ENCODE assay signal across 25 cellular contexts in genomic region chr17:82690786-82691489, GRCh38. TPM values are rescaled to one million over a fixed set of nuclear protein-coding genes. Genes with fewer than 3 reads are reported as not detected.
DNase-seq lines count a peak whose midpoint lies in the region; ATAC-seq and TF ChIP-seq lines count a peak whose summit lies in the region.
"Had no signal": no experiment of that assay in that cellular context is flagged by ENCODE, and none has a peak within 500 bp of the region (broad histone marks: within the 10 kb centered on the region; RNA-seq: fewer than 3 reads in every experiment).

No MANE protein-coding gene starts in this region.

- peaks cover 0 to 10% (median 0%) of the 10 kb centered on the region in 11 experiments; a peak in 2 of 22 replicates for H4K20me1 ChIP-seq in BLaER1 treated with 17β-estradiol and CSF1 and Interleukin-3, amounts not matched to agents 10 nM and 100 nM

- H3K27me3 ChIP-seq in BLaER1 treated with 17β-estradiol and CSF1 and Interleukin-3, amounts not matched to agents 10 nM and 100 nM: peaks cover 2 to 14% (median 9%) of the 10 kb centered on the region in 11 experiments
- H3K27me3 ChIP-seq in endodermal cell (ENCODE audit: control insufficient read depth, insufficient read depth, low read length, poor library complexity, severe bottlenecking) (peaks cover 7% of the 10 kb centered on the region), trophoblast cell (ENCODE audit: insufficient read depth, low read length) (peaks cover under 1% of the 10 kb centered on the region)
- H3K27me3 ChIP-seq: adrenal gland, esophagus squamous epithelium, spleen had no signal

- H3K14ac ChIP-seq in trophoblast cell (ENCODE audit: low read length): no peak overlapping the region

- H3K4me1 Mint-ChIP-seq in endodermal cell: no peaks in the 10 kb centered on the region
- H3K4me1 Mint-ChIP-seq: activated B cell treated with CpG ODN at 0.5 μM for 24 hours, CD14-positive monocyte had no signal

- intact Hi-C loops in left colon (cut with DNase I, micrococcal nuclease): no loop called here

- no peak overlapping the region; a peak in 1 of 22 replicates for H3K27ac ChIP-seq in BLaER1 treated with 17β-estradiol and CSF1 and Interleukin-3, amounts not matched to agents 10 nM and 100 nM
- H3K27ac ChIP-seq in RWPE1 (peak overlapping the region; percentile 6; the same call in 1 of the 2 replicates), endodermal cell (ENCODE audit: low read depth, low read length) (no peak overlapping the region), trophoblast cell (ENCODE audit: low read depth, low read length) (no peak overlapping the region)
- H3K27ac ChIP-seq: adrenal gland, esophagus squamous epithelium, spleen had no signal

- no peak overlapping the region for H2BK12ac ChIP-seq in trophoblast cell (ENCODE audit: low read length)

- no peak overlapping the region for H2BK5ac ChIP-seq in trophoblast cell (ENCODE audit: low read depth, low read length, poor library complexity)

- H2AK5ac ChIP-seq in trophoblast cell (ENCODE audit: low read length): no peak overlapping the region

- peaks cover 16% of the 10 kb centered on the region for H3K9me3 Mint-ChIP-seq in endodermal cell

- H3K4ac ChIP-seq in trophoblast cell (ENCODE audit: low read depth, low read length): no peak overlapping the region

- H3K4me1 ChIP-seq in BLaER1 treated with 17β-estradiol and CSF1 and Interleukin-3, amounts not matched to agents 10 nM and 100 nM: peaks cover 12 to 45% (median 34%) of the 10 kb centered on the region in 10 experiments
- H3K4me1 ChIP-seq in endodermal cell (ENCODE audit: control insufficient read depth, insufficient read depth, low read length): no peaks in the 10 kb centered on the region
- no peaks in the 10 kb centered on the region for H3K4me1 ChIP-seq in trophoblast cell (ENCODE audit: control insufficient read depth in 1 of 2, insufficient read depth in 2 of 2, low read length in 2 of 2)
- H3K4me1 ChIP-seq: esophagus squamous epithelium, spleen had no signal

- H3K4me3 ChIP-seq in BLaER1 treated with 17β-estradiol and CSF1 and Interleukin-3, amounts not matched to agents 10 nM and 100 nM: peak overlapping the region in 1 of 10 experiments; percentile 1; a peak in 1 of 20 replicates
- H3K4me3 ChIP-seq in endodermal cell (ENCODE audit: low read length) (no peak overlapping the region), trophoblast cell (ENCODE audit: low read depth, low read length) (no peak overlapping the region)
- H3K4me3 ChIP-seq: adrenal gland, esophagus squamous epithelium, spleen had no signal

- no peak overlapping the region for H2BK120ac ChIP-seq in trophoblast cell (ENCODE audit: insufficient read depth, low read length, poor library complexity)

- 85 to 91% methylated on average over 8 to 16 of the region's 18 CpGs for WGBS in endodermal cell (ENCODE audit: insufficient coverage in 1 of 2, insufficient read length in 1 of 2), 2 experiments
- no CpG with 5 or more reads among the region's 18 CpGs for WGBS in trophoblast cell (ENCODE audit: extremely low coverage, insufficient coverage, insufficient read length)

- H4K8ac ChIP-seq in trophoblast cell (ENCODE audit: low read depth, low read length): no peak overlapping the region

- peaks cover 26 to 30% (median 28%) of the 10 kb centered on the region in 11 experiments for H3K9me3 ChIP-seq in BLaER1 treated with 17β-estradiol and CSF1 and Interleukin-3, amounts not matched to agents 10 nM and 100 nM (replicated peaks in 1 of 11)
- H3K9me3 ChIP-seq in endodermal cell (ENCODE audit: control insufficient read depth, low read length) (peaks cover 10% of the 10 kb centered on the region), trophoblast cell (ENCODE audit: insufficient read depth, low read depth, low read length) (peaks cover 4% of the 10 kb centered on the region)
- H3K9me3 ChIP-seq: SK-N-SH had no signal

- peak overlapping the region in 8 of 11 experiments; percentile 22 to 41 (median 36); a peak in 8 of 22 replicates for H3K9ac ChIP-seq in BLaER1 treated with 17β-estradiol and CSF1 and Interleukin-3, amounts not matched to agents 10 nM and 100 nM
- H3K9ac ChIP-seq in endodermal cell (ENCODE audit: extremely low read depth, low read length, poor library complexity, severe bottlenecking) (no peak overlapping the region), trophoblast cell (ENCODE audit: low read length) (no peak overlapping the region)
- H3K9ac ChIP-seq: SK-N-SH had no signal

- ATAC-seq in left colon: no peak
- ATAC-seq: left lobe of liver had no signal

- H3K79me2 ChIP-seq in trophoblast cell (ENCODE audit: control insufficient read depth, insufficient read depth, low read length, poor library complexity): no peaks in the 10 kb centered on the region

- H3K23ac ChIP-seq in trophoblast cell (ENCODE audit: low read length): no peak overlapping the region

- POLR2A ChIA-PET in RWPE1 (lab: Yijun Ruan, JAX; ENCODE audit: low non-redundant PET): no interaction called here

- no peak overlapping the region for H2AFZ ChIP-seq in trophoblast cell (ENCODE audit: insufficient read depth, low read length, poor library complexity)

- TF ChIP-seq CTCF in RWPE1 (conservative IDR thresholded peaks at IDR 0.05; ENCODE audit: low read depth) (no peak), endodermal cell (conservative IDR thresholded peaks at IDR 0.05) (no peak)

- H3K36me3 ChIP-seq in BLaER1 treated with 17β-estradiol and CSF1 and Interleukin-3, amounts not matched to agents 10 nM and 100 nM: peaks cover 0 to 25% (median 11%) of the 10 kb centered on the region in 11 experiments; a peak in 12 of 22 replicates
- no peaks in the 10 kb centered on the region for H3K36me3 ChIP-seq in endodermal cell (ENCODE audit: control insufficient read depth, insufficient read depth, low read length)
- H3K36me3 ChIP-seq in trophoblast cell (ENCODE audit: control insufficient read depth in 1 of 2, insufficient read depth in 2 of 2, low read length in 2 of 2): no peaks in the 10 kb centered on the region
- H3K36me3 ChIP-seq: adrenal gland, spleen had no signal

- H3K4me3 Mint-ChIP-seq in endodermal cell: no peak overlapping the region
- H3K4me3 Mint-ChIP-seq: activated B cell treated with CpG ODN at 0.5 μM for 24 hours; CD14-positive monocyte; central memory CD8-positive, alpha-beta T cell; mesothelial cell of epicardium; T-helper 2 cell treated with Interferon-gamma antibody and Interleukin-4, amounts not matched to agents 5 μg/mL and 100 μg/mL, for 36 hours had no signal

- CTCF ChIA-PET in RWPE1 (lab: Yijun Ruan, JAX): interaction anchor here (0.6 kb wide), 1 partner anchor 57 kb away, joined by 5 read pairs; no protein-coding TSS in a partner anchor

- no peaks in the 10 kb centered on the region for H3K79me1 ChIP-seq in trophoblast cell (ENCODE audit: low read length)

- no peak for DNase-seq in RWPE1 (ENCODE audit: low spot score)
- peak; percentile 95 for DNase-seq in globus pallidus (ENCODE audit: low spot score)
- DNase-seq in pons (ENCODE audit: low spot score): peak; percentile 96
- DNase-seq in endodermal cell: no peak
- DNase-seq in NCI-H146 treated with DMSO at 0.1 percent for 48 hours (lab: John Stamatoyannopoulos, UW; ENCODE audit: unreplicated experiment): no peak
- no peak for DNase-seq in left colon
- DNase-seq in trophoblast cell: no peak
- DNase-seq: activated B cell treated with CpG ODN at 0.5 μM for 24 hours; activated CD4-positive, alpha-beta T cell treated with anti-CD3 and anti-CD28 coated beads, Interleukin-2, amount 50 U/mL, for 48 hours; activated gamma-delta T cell treated with Interleukin-2 at 50 U/mL for 16 hours; activated T-cell treated with anti-CD3 and anti-CD28 coated beads for 4 hours; adrenal gland; effector CD8-positive, alpha-beta T cell; esophagus squamous epithelium; NCI-H187 treated with DMSO at 0.1 percent for 48 hours; retina; SK-N-SH; spleen; stimulated activated CD4-positive, alpha-beta T cell treated with anti-CD3 and anti-CD28 coated beads, Interleukin-4, amount 100 ng/mL, for 4 hours had no signal

- peaks cover 9% of the 10 kb centered on the region for H3K36me3 Mint-ChIP-seq in endodermal cell (ENCODE audit: low read depth)

- H3K4me2 ChIP-seq in BLaER1 treated with 17β-estradiol and CSF1 and Interleukin-3, amounts not matched to agents 10 nM and 100 nM: peak overlapping the region; percentile 60 to 94 (median 86)
- H3K4me2 ChIP-seq in trophoblast cell (ENCODE audit: low read length): no peak overlapping the region
- H3K4me2 ChIP-seq: SK-N-SH had no signal

- peaks cover 19% of the 10 kb centered on the region for H3K27me3 Mint-ChIP-seq in endodermal cell (ENCODE audit: insufficient read depth)
- H3K27me3 Mint-ChIP-seq: activated B cell treated with CpG ODN at 0.5 μM for 24 hours; central memory CD8-positive, alpha-beta T cell had no signal

- no peak overlapping the region for H4K12ac ChIP-seq in trophoblast cell (ENCODE audit: low read depth, low read length)

- H4K91ac ChIP-seq in trophoblast cell (ENCODE audit: low read depth, low read length): no peak overlapping the region

- H3K18ac ChIP-seq in trophoblast cell (ENCODE audit: low read length): no peak overlapping the region

- no peak overlapping the region for H3K27ac Mint-ChIP-seq in endodermal cell
- H3K27ac Mint-ChIP-seq: activated B cell treated with CpG ODN at 0.5 μM for 24 hours; CD14-positive monocyte; mesothelial cell of epicardium; T-helper 2 cell treated with Interferon-gamma antibody and Interleukin-4, amounts not matched to agents 5 μg/mL and 100 μg/mL, for 36 hours had no signal

RNA-seq across cellular contexts. Expression of gene RAB40B, which starts 7.6 kb away (rescaled TPM):
- total RNA-seq in endodermal cell (1 to 10 TPM; 1.2 to 4.6 TPM), left colon (10 to 100 TPM; 29.4 to 29.5 TPM)
- polyA plus RNA-seq in endodermal cell (2013, experiment 1 of 2): 7.2 TPM
- 5.1 TPM for polyA plus RNA-seq in endodermal cell (2013, experiment 2 of 2)
- 3.4 and 3.7 TPM in 2 replicates for polyA plus RNA-seq in trophoblast cell (2013)

RNA-seq across cellular contexts. Expression of gene FN3KRP, which starts 25.6 kb away (rescaled TPM):
- total RNA-seq in endodermal cell (10 to 100 TPM; 34.5 to 40.0 TPM), left colon (10 to 100 TPM; 32.0 to 32.4 TPM)
- polyA plus RNA-seq in endodermal cell (2013, experiment 1 of 2): 32.5 TPM
- polyA plus RNA-seq in endodermal cell (2013, experiment 2 of 2): 33.8 TPM
- polyA plus RNA-seq in trophoblast cell (2013): 19.3 and 19.5 TPM in 2 replicates

RNA-seq across cellular contexts. Expression of gene WDR45B, which starts 42.7 kb away (rescaled TPM):
- 10 to 100 TPM; 75.3 to 79.1 TPM for total RNA-seq in endodermal cell
- 79.0 TPM for polyA plus RNA-seq in endodermal cell (2013, experiment 1 of 2)
- polyA plus RNA-seq in endodermal cell (2013, experiment 2 of 2): 79.4 TPM
- 10 to 100 TPM; 67.1 to 77.9 TPM for total RNA-seq in left colon
- 69.9 and 72.0 TPM in 2 replicates for polyA plus RNA-seq in trophoblast cell (2013)

RNA-seq across cellular contexts. Expression of gene FN3K, which starts 44.5 kb away (rescaled TPM):
- 10 to 100 TPM; 24.7 to 35.6 TPM for total RNA-seq in endodermal cell
- 17.1 TPM for polyA plus RNA-seq in endodermal cell (2013, experiment 1 of 2)
- polyA plus RNA-seq in endodermal cell (2013, experiment 2 of 2): 17.1 TPM
- 10 to 100 TPM; 48.3 to 63.1 TPM for total RNA-seq in left colon
- 7.2 and 7.5 TPM in 2 replicates for polyA plus RNA-seq in trophoblast cell (2013)
- polyA plus RNA-seq: CD14-positive monocyte had no signal

Comparison
In these comparisons a context has a peak if more than half of its experiments do, and no peak if none do; other contexts are left out.
1. H3K9ac ChIP-seq: peak in BLaER1 treated with 17β-estradiol and CSF1 and Interleukin-3, amounts not matched to agents 10 nM and 100 nM (8 of 11); none in endodermal cell (single experiment) and trophoblast cell (single experiment).
2. DNase-seq: peak in globus pallidus (single experiment) and pons (single experiment); none in RWPE1 (single experiment), endodermal cell (single experiment), NCI-H146 treated with DMSO at 0.1 percent for 48 hours (single experiment), left colon (0 of 2) and trophoblast cell (0 of 2).
3. RNA of gene RAB40B, which starts 7.6 kb away (total RNA-seq): 29.4 to 29.5 TPM in left colon; 1.2 to 4.6 TPM in endodermal cell; every median in the first group is over 4 times any median in the second.